In the genomic region with DNA sequence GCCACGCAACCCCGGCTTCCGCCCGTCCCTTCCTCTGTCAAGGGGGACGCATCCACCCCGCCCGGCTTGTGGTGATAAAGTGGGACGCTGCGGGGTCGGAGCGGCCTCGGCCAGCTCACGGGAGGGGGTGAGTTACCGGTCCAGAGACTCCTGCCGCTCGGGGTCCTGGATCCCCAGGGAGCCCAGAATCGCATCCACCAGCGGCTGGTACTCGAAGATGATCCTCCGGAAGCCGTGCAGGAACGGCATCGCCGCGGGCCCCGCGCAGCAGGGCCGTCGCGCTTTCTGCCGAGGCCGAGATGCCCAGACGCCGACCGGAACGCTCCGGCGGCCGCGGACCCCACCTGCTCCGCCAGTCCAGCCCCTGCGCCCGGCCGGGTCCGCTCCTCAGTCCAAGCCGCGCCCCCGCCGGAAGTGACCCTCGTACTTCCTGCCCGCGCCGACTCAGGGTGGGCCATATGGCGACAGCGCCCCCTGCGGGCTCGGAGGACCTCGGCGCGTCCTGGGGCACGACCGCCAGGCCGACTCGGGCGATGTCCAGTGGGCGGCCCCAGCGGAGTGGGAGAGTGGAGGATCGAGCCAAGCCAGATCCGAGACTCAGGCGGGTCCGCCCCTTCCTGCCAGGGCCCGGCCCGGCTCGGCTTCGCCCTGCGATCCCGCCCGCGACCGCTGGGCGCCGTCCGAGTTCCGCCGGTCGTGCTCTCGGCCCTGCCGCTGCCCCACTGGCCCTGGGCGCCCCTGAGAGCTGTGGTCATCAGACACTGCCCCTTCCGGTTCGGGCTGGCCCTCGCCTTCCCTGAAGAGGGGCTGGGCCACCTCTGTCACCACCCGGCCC, we compare ENCODE assay signal across 1 cellular context.
A peak's percentile ranks its signal among the peaks of the same experiment; 100 is the strongest.
TF ChIP-seq lines count a peak whose summit lies in the region.

Gene ASB6, minus strand, starts transcription at position 401 of the 835 bp plus-strand sequence. Its CDS starts 152 bp downstream, at position 249.

TF ChIP-seq in HEK293, 187 proteins besides CTCF, POLR2A, EP300 and RAD21 (continued from another document and continues in another):
- no peak for TF ChIP-seq ZSCAN16 (tag by site-specific recombination; IDR thresholded peaks at IDR 0.05)
- peak; percentile 33; the same call in 1 of the 2 replicates for TF ChIP-seq ZNF146 (tag by site-specific recombination; IDR thresholded peaks at IDR 0.05)
- TF ChIP-seq, protein P1, sequence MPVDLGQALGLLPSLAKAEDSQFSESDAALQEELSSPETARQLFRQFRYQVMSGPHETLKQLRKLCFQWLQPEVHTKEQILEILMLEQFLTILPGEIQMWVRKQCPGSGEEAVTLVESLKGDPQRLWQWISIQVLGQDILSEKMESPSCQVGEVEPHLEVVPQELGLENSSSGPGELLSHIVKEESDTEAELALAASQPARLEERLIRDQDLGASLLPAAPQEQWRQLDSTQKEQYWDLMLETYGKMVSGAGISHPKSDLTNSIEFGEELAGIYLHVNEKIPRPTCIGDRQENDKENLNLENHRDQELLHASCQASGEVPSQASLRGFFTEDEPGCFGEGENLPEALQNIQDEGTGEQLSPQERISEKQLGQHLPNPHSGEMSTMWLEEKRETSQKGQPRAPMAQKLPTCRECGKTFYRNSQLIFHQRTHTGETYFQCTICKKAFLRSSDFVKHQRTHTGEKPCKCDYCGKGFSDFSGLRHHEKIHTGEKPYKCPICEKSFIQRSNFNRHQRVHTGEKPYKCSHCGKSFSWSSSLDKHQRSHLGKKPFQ (tag by site-specific recombination; IDR thresholded peaks at IDR 0.05): no peak
- TF ChIP-seq RBAK (tag by site-specific recombination; IDR thresholded peaks at IDR 0.05): no peak
- peak; percentile 76; the same call in 1 of the 2 replicates for TF ChIP-seq PBX3 (CRISPR knock-in tag; IDR thresholded peaks at IDR 0.05)
- TF ChIP-seq ZBTB11 (tag by site-specific recombination; conservative IDR thresholded peaks at IDR 0.05; ENCODE audit: low read depth): peak; percentile 97
- TF ChIP-seq EGR2 (tag by site-specific recombination; IDR thresholded peaks at IDR 0.05; ENCODE audit: low read depth): peak; percentile 86
- peak; percentile 92; the same call in 1 of the 2 replicates for TF ChIP-seq BCL11B (tag by site-specific recombination; IDR thresholded peaks at IDR 0.05; ENCODE audit: low read depth)
- TF ChIP-seq ZNF423 (tag by site-specific recombination; IDR thresholded peaks at IDR 0.05): no peak
- peak; percentile 91 for TF ChIP-seq ZSCAN30 (tag by site-specific recombination; IDR thresholded peaks at IDR 0.05)
- TF ChIP-seq ZNF37A (tag by site-specific recombination; IDR thresholded peaks at IDR 0.05): no peak
- TF ChIP-seq GFI1B (tag by site-specific recombination; IDR thresholded peaks at IDR 0.05): no peak
- no peak for TF ChIP-seq ZNF133 (tag by site-specific recombination; IDR thresholded peaks at IDR 0.05)
- TF ChIP-seq ZXDB (tag by site-specific recombination; IDR thresholded peaks at IDR 0.05): peak; percentile 97
- TF ChIP-seq ZNF837 (tag by site-specific recombination; IDR thresholded peaks at IDR 0.05): no peak
- TF ChIP-seq ZNF362 (tag by site-specific recombination; IDR thresholded peaks at IDR 0.05): no peak
- no peak for TF ChIP-seq ZNF132 (tag by site-specific recombination; IDR thresholded peaks at IDR 0.05; ENCODE audit: borderline replicate concordance)
- peak; percentile 90 for TF ChIP-seq PATZ1 (tag by site-specific recombination; IDR thresholded peaks at IDR 0.05)
- no peak for TF ChIP-seq ZNF530 (tag by site-specific recombination; IDR thresholded peaks at IDR 0.05; ENCODE audit: low read depth)
- TF ChIP-seq KLF16 (tag by site-specific recombination; IDR thresholded peaks at IDR 0.05): peak; percentile 95
- TF ChIP-seq HOXD13 (CRISPR knock-in tag; IDR thresholded peaks at IDR 0.05; ENCODE audit: borderline replicate concordance): no peak
- TF ChIP-seq ZNF549 (tag by site-specific recombination; IDR thresholded peaks at IDR 0.05): no peak
- TF ChIP-seq, protein P2, sequence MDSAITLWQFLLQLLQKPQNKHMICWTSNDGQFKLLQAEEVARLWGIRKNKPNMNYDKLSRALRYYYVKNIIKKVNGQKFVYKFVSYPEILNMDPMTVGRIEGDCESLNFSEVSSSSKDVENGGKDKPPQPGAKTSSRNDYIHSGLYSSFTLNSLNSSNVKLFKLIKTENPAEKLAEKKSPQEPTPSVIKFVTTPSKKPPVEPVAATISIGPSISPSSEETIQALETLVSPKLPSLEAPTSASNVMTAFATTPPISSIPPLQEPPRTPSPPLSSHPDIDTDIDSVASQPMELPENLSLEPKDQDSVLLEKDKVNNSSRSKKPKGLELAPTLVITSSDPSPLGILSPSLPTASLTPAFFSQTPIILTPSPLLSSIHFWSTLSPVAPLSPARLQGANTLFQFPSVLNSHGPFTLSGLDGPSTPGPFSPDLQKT (IDR thresholded peaks at IDR 0.05; ENCODE audit: borderline replicate concordance, low read depth, low read length): no peak; the same call in 1 of the 2 replicates
- no peak for TF ChIP-seq ZNF548 (tag by site-specific recombination; IDR thresholded peaks at IDR 0.05)
- TF ChIP-seq ZNF791 (tag by site-specific recombination; IDR thresholded peaks at IDR 0.05): no peak
- no peak for TF ChIP-seq ZNF664 (tag by site-specific recombination; IDR thresholded peaks at IDR 0.05)
- TF ChIP-seq, protein P3, sequence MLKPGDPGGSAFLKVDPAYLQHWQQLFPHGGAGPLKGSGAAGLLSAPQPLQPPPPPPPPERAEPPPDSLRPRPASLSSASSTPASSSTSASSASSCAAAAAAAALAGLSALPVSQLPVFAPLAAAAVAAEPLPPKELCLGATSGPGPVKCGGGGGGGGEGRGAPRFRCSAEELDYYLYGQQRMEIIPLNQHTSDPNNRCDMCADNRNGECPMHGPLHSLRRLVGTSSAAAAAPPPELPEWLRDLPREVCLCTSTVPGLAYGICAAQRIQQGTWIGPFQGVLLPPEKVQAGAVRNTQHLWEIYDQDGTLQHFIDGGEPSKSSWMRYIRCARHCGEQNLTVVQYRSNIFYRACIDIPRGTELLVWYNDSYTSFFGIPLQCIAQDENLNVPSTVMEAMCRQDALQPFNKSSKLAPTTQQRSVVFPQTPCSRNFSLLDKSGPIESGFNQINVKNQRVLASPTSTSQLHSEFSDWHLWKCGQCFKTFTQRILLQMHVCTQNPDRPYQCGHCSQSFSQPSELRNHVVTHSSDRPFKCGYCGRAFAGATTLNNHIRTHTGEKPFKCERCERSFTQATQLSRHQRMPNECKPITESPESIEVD (tag by site-specific recombination; IDR thresholded peaks at IDR 0.05): no peak
- no peak for TF ChIP-seq TCF7L2 (IDR thresholded peaks at IDR 0.05; ENCODE audit: borderline replicate concordance, low read depth, low read length)
- no peak for TF ChIP-seq ZNF16 (tag by site-specific recombination; IDR thresholded peaks at IDR 0.05; ENCODE audit: low read depth)
- no peak for TF ChIP-seq ZNF214 (tag by site-specific recombination; IDR thresholded peaks at IDR 0.05; ENCODE audit: borderline replicate concordance)
- TF ChIP-seq ZNF768 (tag by site-specific recombination; IDR thresholded peaks at IDR 0.05): no peak
- TF ChIP-seq, protein P4, sequence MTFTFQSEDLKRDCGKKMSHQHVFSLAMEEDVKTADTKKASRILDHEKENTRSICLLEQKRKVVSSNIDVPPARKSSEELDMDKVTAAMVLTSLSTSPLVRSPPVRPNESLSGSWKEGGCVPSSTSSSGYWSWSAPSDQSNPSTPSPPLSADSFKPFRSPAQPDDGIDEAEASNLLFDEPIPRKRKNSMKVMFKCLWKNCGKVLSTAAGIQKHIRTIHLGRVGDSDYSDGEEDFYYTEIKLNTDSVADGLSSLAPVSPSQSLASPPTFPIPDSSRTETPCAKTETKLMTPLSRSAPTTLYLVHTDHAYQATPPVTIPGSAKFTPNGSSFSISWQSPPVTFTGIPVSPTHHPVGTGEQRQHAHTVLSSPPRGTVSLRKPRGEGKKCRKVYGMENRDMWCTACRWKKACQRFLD (tag by site-specific recombination; IDR thresholded peaks at IDR 0.05): no peak
- peak; percentile 96 for TF ChIP-seq KLF8 (tag by site-specific recombination; IDR thresholded peaks at IDR 0.05)
- peak; percentile 44; the same call in 1 of the 2 replicates for TF ChIP-seq YY1 (tag by site-specific recombination; IDR thresholded peaks at IDR 0.05)
- TF ChIP-seq ZFP41 (tag by site-specific recombination; IDR thresholded peaks at IDR 0.05; ENCODE audit: borderline replicate concordance): no peak
- peak; percentile 39; the same call in 1 of the 2 replicates for TF ChIP-seq ZBTB20 (tag by site-specific recombination; IDR thresholded peaks at IDR 0.05)
- TF ChIP-seq MEIS1 (CRISPR knock-in tag; IDR thresholded peaks at IDR 0.05; ENCODE audit: borderline replicate concordance): no peak
- TF ChIP-seq ZIC2 (tag by site-specific recombination; IDR thresholded peaks at IDR 0.05): peak; percentile 25; the same call in 1 of the 2 replicates
- TF ChIP-seq ZNF341 (tag by site-specific recombination; IDR thresholded peaks at IDR 0.05; ENCODE audit: low read depth): no peak
- no peak for TF ChIP-seq ZNF138 (tag by site-specific recombination; IDR thresholded peaks at IDR 0.05; ENCODE audit: borderline replicate concordance)
- TF ChIP-seq ZNF175 (tag by site-specific recombination; IDR thresholded peaks at IDR 0.05): no peak
- TF ChIP-seq ZNF629 (tag by site-specific recombination; IDR thresholded peaks at IDR 0.05): peak; percentile 91
- TF ChIP-seq ZNF692 (tag by site-specific recombination; IDR thresholded peaks at IDR 0.05): peak; percentile 95
